ENCODE assay signal across 8 cellular contexts in the genomic region with DNA sequence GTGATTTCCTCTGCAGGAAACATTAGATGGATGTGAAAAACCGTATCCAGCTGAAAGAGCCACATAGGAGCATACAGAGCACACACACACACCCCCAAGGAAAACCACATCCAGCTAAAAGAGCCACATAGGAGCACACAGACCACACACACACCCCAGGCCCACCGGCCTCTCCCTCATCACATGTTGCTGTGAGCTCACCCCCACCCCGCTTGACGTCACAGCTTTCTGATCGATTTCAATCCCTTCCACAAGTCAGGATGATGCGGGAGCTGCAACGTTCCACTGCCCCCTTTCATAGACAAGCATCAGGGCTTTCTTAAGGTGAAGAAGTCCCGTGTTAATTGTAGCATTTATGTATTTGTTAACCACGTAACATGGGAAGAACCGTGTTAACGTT.
"Had no signal": no experiment of that assay in that cellular context is flagged by ENCODE, and none has a peak within 500 bp of the region (broad histone marks: within the 10 kb centered on the region; RNA-seq: fewer than 3 reads in every experiment).

No MANE protein-coding gene starts in this region.

- DNase-seq: GDM1, GF-D8 had no signal

- ATAC-seq: GM12878 had no signal

- H3K4me3 ChIP-seq: GM12878 had no signal

- FAIRE-seq: G401.6, GM12878, GM12891, GM12892, GM18507, GM19239 had no signal
